8 cellular contexts compared by ENCODE assay signal in genomic region chr12:132143328-132144071, GRCh38. TPM values are rescaled to one million over a fixed set of nuclear protein-coding genes. Genes with fewer than 3 reads are reported as not detected.
DNase-seq lines count a peak whose midpoint lies in the region; ATAC-seq, FAIRE-seq and TF ChIP-seq lines count a peak whose summit lies in the region.

No MANE protein-coding gene starts in this region.

- H3K9me3 Mint-ChIP-seq in activated T-helper 2 cell treated with anti-CD3 and anti-CD28 coated beads, Interferon-gamma antibody, Interleukin-2, Interleukin-4, amounts not matched to agents 10 μg/mL and 5 μg/mL and 100 μg/mL, durations not matched to agents 14 hours and 24 hours and 36 hours = no peaks in the 10 kb centered on the region

- H3K27me3 Mint-ChIP-seq in activated T-helper 2 cell treated with anti-CD3 and anti-CD28 coated beads, Interferon-gamma antibody, Interleukin-2, Interleukin-4, amounts not matched to agents 10 μg/mL and 5 μg/mL and 100 μg/mL, durations not matched to agents 14 hours and 24 hours and 36 hours (ENCODE audit: low read depth) = no peaks in the 10 kb centered on the region

- H3K36me3 ChIP-seq in iPS DF 6.9 (ENCODE audit: control insufficient read depth, insufficient read depth, low read length) = peaks cover 49% of the 10 kb centered on the region
- peaks cover 7 to 13% of the 10 kb centered on the region in 2 donors for H3K36me3 ChIP-seq in small intestine (ENCODE audit: control insufficient read depth in 2 of 2, insufficient read depth in 2 of 2, low read length in 2 of 2)

- H3K27ac ChIP-seq in C4-2B (peak overlapping the region; percentile 88), iPS DF 6.9 (ENCODE audit: low read length) (no peak overlapping the region), small intestine (ENCODE audit: low read depth in 1 of 2, low read length in 1 of 2) (peak overlapping the region; percentile 70 to 95)

- peak overlapping the region; percentile 71 for H3K27ac Mint-ChIP-seq in activated T-helper 2 cell treated with anti-CD3 and anti-CD28 coated beads, Interferon-gamma antibody, Interleukin-2, Interleukin-4, amounts not matched to agents 10 μg/mL and 5 μg/mL and 100 μg/mL, durations not matched to agents 14 hours and 24 hours and 36 hours

- peak overlapping the region; percentile 80 for H3K4me3 Mint-ChIP-seq in activated T-helper 2 cell treated with anti-CD3 and anti-CD28 coated beads, Interferon-gamma antibody, Interleukin-2, Interleukin-4, amounts not matched to agents 10 μg/mL and 5 μg/mL and 100 μg/mL, durations not matched to agents 14 hours and 24 hours and 36 hours (ENCODE audit: low read depth)

- H3K9me3 ChIP-seq in iPS DF 6.9 (ENCODE audit: control insufficient read depth, insufficient read depth, low read length) (no peaks in the 10 kb centered on the region), small intestine (ENCODE audit: control insufficient read depth, low read depth) (no peaks in the 10 kb centered on the region)

- peaks cover 3% of the 10 kb centered on the region for H3K4me1 ChIP-seq in iPS DF 6.9 (ENCODE audit: control insufficient read depth, insufficient read depth, low read length)
- H3K4me1 ChIP-seq in small intestine (ENCODE audit: control insufficient read depth in 2 of 2, insufficient read depth in 1 of 2, low read depth in 1 of 2, low read length in 1 of 2) = no peaks in the 10 kb centered on the region

- no CpG with 5 or more reads among the region's 82 CpGs for WGBS in iPS DF 6.9 (ENCODE audit: insufficient coverage, insufficient read length)
- WGBS in small intestine, 3 donors = 0 to 1% (median 1%) methylated on average over 54 to 82 of the region's 82 CpGs

- H3K4me3 ChIP-seq in iPS DF 6.9 (ENCODE audit: low read length) = peak overlapping the region; percentile 93
- H3K4me3 ChIP-seq in small intestine (ENCODE audit: low read depth in 1 of 2, low read length in 2 of 2) = peak overlapping the region; percentile 84 to 92

- FAIRE-seq in small intestine (lab: Jason Lieb, UNC) = no peak

- no peak for DNase-seq in activated T-helper 2 cell treated with anti-CD3 and anti-CD28 coated beads, Interferon-gamma antibody, Interleukin-2, Interleukin-4, amounts not matched to agents 10 μg/mL and 5 μg/mL and 100 μg/mL, durations not matched to agents 14 hours and 24 hours and 36 hours (ENCODE audit: low spot score)
- DNase-seq in iPS DF 6.9 (ENCODE audit: low read depth, low spot score) = no peak
- DNase-seq in small intestine = peak; percentile 5
- no peak for DNase-seq in NCI-H1092 (lab: John Stamatoyannopoulos, UW)
- no peak for DNase-seq in MV-4-11 (lab: John Stamatoyannopoulos, UW)

- ATAC-seq in GM19438 (IDR thresholded peaks at IDR 0.05; ENCODE audit: low read depth, unreplicated experiment) (peak; percentile 29), HG03457 (IDR thresholded peaks at IDR 0.05; ENCODE audit: unreplicated experiment) (peak; percentile 18)

- H3K27me3 ChIP-seq in iPS DF 6.9 (ENCODE audit: control insufficient read depth, insufficient read depth, low read length) (no peaks in the 10 kb centered on the region), small intestine (ENCODE audit: control insufficient read depth in 2 of 2, insufficient read depth in 2 of 2, low read length in 2 of 2) (no peaks in the 10 kb centered on the region)

- no peak for TF ChIP-seq CTCF in C4-2B (conservative IDR thresholded peaks at IDR 0.05)

- peaks cover 16% of the 10 kb centered on the region for H3K4me1 Mint-ChIP-seq in activated T-helper 2 cell treated with anti-CD3 and anti-CD28 coated beads, Interferon-gamma antibody, Interleukin-2, Interleukin-4, amounts not matched to agents 10 μg/mL and 5 μg/mL and 100 μg/mL, durations not matched to agents 14 hours and 24 hours and 36 hours (ENCODE audit: low read depth)

- intact Hi-C loops in activated T-helper 2 cell treated with anti-CD3 and anti-CD28 coated beads, Interferon-gamma antibody, Interleukin-2, Interleukin-4, amounts not matched to agents 10 μg/mL and 5 μg/mL and 100 μg/mL, durations not matched to agents 14 hours and 24 hours and 36 hours (cut with micrococcal nuclease) = loop anchor here (1.0 to 5.0 kb wide), 2 partner anchors 46 to 56 kb away; no protein-coding TSS in a partner anchor

- H3K36me3 Mint-ChIP-seq in activated T-helper 2 cell treated with anti-CD3 and anti-CD28 coated beads, Interferon-gamma antibody, Interleukin-2, Interleukin-4, amounts not matched to agents 10 μg/mL and 5 μg/mL and 100 μg/mL, durations not matched to agents 14 hours and 24 hours and 36 hours (ENCODE audit: low read depth) = peaks cover 27% of the 10 kb centered on the region

RNA-seq across cellular contexts. Expression of gene DDX51, which starts 0.6 kb away (rescaled TPM):
- 36.7 and 37.6 TPM in 2 replicates for total RNA-seq in activated T-helper 2 cell treated with anti-CD3 and anti-CD28 coated beads, Interferon-gamma antibody, Interleukin-2, Interleukin-4, amounts not matched to agents 10 μg/mL and 5 μg/mL and 100 μg/mL, durations not matched to agents 14 hours and 24 hours and 36 hours
- polyA plus RNA-seq in small intestine = 10 to 100 TPM in 1 of 3 donors, 1 to 10 TPM in 2; 5.1 to 17.3 (median 7.0) TPM

RNA-seq across cellular contexts. Expression of gene NOC4L, which starts 0.8 kb away (rescaled TPM):
- 39.3 and 39.8 TPM in 2 replicates for total RNA-seq in activated T-helper 2 cell treated with anti-CD3 and anti-CD28 coated beads, Interferon-gamma antibody, Interleukin-2, Interleukin-4, amounts not matched to agents 10 μg/mL and 5 μg/mL and 100 μg/mL, durations not matched to agents 14 hours and 24 hours and 36 hours
- 10 to 100 TPM; 24.8 to 32.4 (median 30.3) TPM for polyA plus RNA-seq in small intestine
